Comparison of ENCODE assay signal across 17 cellular contexts in the genomic region with DNA sequence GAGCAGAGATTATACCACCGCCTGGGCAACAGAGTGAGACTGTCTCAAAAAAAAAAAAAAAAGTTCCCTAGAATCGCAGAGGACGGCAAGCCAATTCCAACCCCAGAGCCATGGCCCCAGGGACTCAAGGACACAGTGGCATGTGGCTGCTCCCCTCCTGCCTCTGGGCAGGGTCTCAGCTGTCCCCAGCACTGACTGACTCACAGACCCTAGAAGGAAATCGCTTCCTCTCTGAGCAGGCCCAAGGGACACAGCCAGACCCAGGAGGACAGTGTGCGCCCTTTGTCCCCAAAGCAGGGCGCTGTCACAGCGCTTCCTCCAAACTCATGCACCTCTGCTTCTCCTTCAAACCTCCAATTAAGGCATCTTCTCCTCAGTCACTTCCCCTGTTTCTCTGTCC. TPM values are rescaled to one million over a fixed set of nuclear protein-coding genes. Genes with fewer than 3 reads are reported as not detected.
A peak's percentile ranks its signal among the peaks of the same experiment; 100 is the strongest.
DNase-seq lines count a peak whose midpoint lies in the region; ATAC-seq and TF ChIP-seq lines count a peak whose summit lies in the region.
"Had no signal": no experiment of that assay in that cellular context is flagged by ENCODE, and none has a peak within 500 bp of the region (broad histone marks: within the 10 kb centered on the region; RNA-seq: fewer than 3 reads in every experiment).

No MANE protein-coding gene starts in this region.

- H3K27ac ChIP-seq in heart right ventricle (peak overlapping the region; percentile 89 to 100 (median 96)), epithelial cell of prostate (peak overlapping the region; percentile 89), upper lobe of left lung (peak overlapping the region in 3 of 4 donors; percentile 85 to 87 (median 87))
- H3K27ac ChIP-seq: SK-N-MC, WERI-Rb-1 had no signal

- H3K36me3 ChIP-seq in heart right ventricle (peaks cover 0 to 26% (median 0%) of the 10 kb centered on the region in 9 donors), upper lobe of left lung (peaks cover 0 to 13% (median 0%) of the 10 kb centered on the region in 4 donors)

- H3K4me3 ChIP-seq in heart right ventricle (peak overlapping the region; percentile 10 to 85 (median 70)), upper lobe of left lung (no peak overlapping the region)
- H3K4me3 ChIP-seq: SK-N-MC, testis had no signal

- H3K27ac Mint-ChIP-seq in neural crest cell (ENCODE audit: unreplicated experiment), result no peak overlapping the region
- H3K27ac Mint-ChIP-seq: activated CD8-positive, alpha-beta memory T cell treated with anti-CD3 and anti-CD28 coated beads, Interleukin-2, amount 10 ng/mL, durations not matched to agents 7 days and 5 days; dendritic cell treated with granulocyte-macrophage colony-stimulating factor and Interleukin-4, amounts not matched to agents 40 ng/mL and 50 ng/mL, for 4 days; immature natural killer cell; naive thymus-derived CD8-positive, alpha-beta T cell had no signal

- TF ChIP-seq CTCF in heart right ventricle (IDR thresholded peaks at IDR 0.05) (no peak), neural crest cell (conservative IDR thresholded peaks at IDR 0.05) (no peak), upper lobe of left lung (IDR thresholded peaks at IDR 0.05) (no peak)

- DNase-seq in heart right ventricle, result peak; percentile 33 to 48
- no peak for DNase-seq in Right ventricle myocardium inferior (ENCODE audit: missing footprints)
- DNase-seq in epithelial cell of prostate (ENCODE audit: low read depth, low spot score), result no peak
- no peak for DNase-seq in neural crest cell (ENCODE audit: low read depth, low spot score)
- no peak for DNase-seq in upper lobe of left lung
- no peak for DNase-seq in NCI-H1417 treated with DMSO at 0.1 percent for 48 hours (lab: John Stamatoyannopoulos, UW)
- no peak for DNase-seq in HuH-7 (ENCODE audit: low spot score)
- no peak for DNase-seq in SK-N-DZ (ENCODE audit: low spot score)
- DNase-seq: activated CD8-positive, alpha-beta memory T cell treated with anti-CD3 and anti-CD28 coated beads, Interleukin-2, amount 10 ng/mL, durations not matched to agents 7 days and 5 days; activated naive CD4-positive, alpha-beta T cell treated with anti-CD3 and anti-CD28 coated beads, Interleukin-2, amount 50 U/mL, for 16 hours; HFFc6; immature natural killer cell; naive thymus-derived CD8-positive, alpha-beta T cell; testis; WERI-Rb-1 had no signal

- H3K9me3 Mint-ChIP-seq in neural crest cell, result no peaks in the 10 kb centered on the region
- H3K9me3 Mint-ChIP-seq: dendritic cell treated with granulocyte-macrophage colony-stimulating factor and Interleukin-4, amounts not matched to agents 40 ng/mL and 50 ng/mL, for 4 days; HFFc6; immature natural killer cell; naive thymus-derived CD8-positive, alpha-beta T cell had no signal

- WGBS in heart right ventricle, 2 donors, result 60 to 61% methylated on average over 7 of the region's 7 CpGs
- 77 to 89% methylated on average over 7 of the region's 7 CpGs for WGBS in upper lobe of left lung, 2 donors

- TF ChIP-seq EP300 in upper lobe of left lung (IDR thresholded peaks at IDR 0.05), result no peak

- H3K36me3 Mint-ChIP-seq in neural crest cell (ENCODE audit: low read depth), result no peaks in the 10 kb centered on the region
- H3K36me3 Mint-ChIP-seq: activated CD8-positive, alpha-beta memory T cell treated with anti-CD3 and anti-CD28 coated beads, Interleukin-2, amount 10 ng/mL, durations not matched to agents 7 days and 5 days; immature natural killer cell; naive thymus-derived CD8-positive, alpha-beta T cell had no signal

- peaks cover 0 to 47% (median 0%) of the 10 kb centered on the region in 7 donors for H3K27me3 ChIP-seq in heart right ventricle
- H3K27me3 ChIP-seq in upper lobe of left lung, result peaks cover 0 to 18% (median 2%) of the 10 kb centered on the region in 4 donors
- H3K27me3 ChIP-seq: testis had no signal

- ATAC-seq in heart right ventricle (peak in 5 of 8 donors; percentile 4 to 29 (median 13)), Right ventricle myocardium inferior (no peak), upper lobe of left lung (ENCODE audit: low FRiP score in 2 of 2) (no peak)
- ATAC-seq: activated CD8-positive, alpha-beta memory T cell treated with anti-CD3 and anti-CD28 coated beads, Interleukin-2, amount 10 ng/mL, durations not matched to agents 7 days and 5 days; naive thymus-derived CD8-positive, alpha-beta T cell had no signal

- intact Hi-C loops in heart right ventricle (cut with DNase I), result loop anchor here in 4 of 10 donors (5.0 to 10.0 kb wide), 3 partner anchors 51 to 171 kb away; partner anchors contain the start of gene MYBPC3 (in 3 of the 4)
- intact Hi-C loops in Right ventricle myocardium inferior (cut with DNase I), result no loop called here

- peaks cover 53% of the 10 kb centered on the region for H3K27me3 Mint-ChIP-seq in neural crest cell (ENCODE audit: low read depth)

- H3K4me1 Mint-ChIP-seq in neural crest cell, result peaks cover 22% of the 10 kb centered on the region

- H3K4me3 Mint-ChIP-seq in neural crest cell, result peak overlapping the region; percentile 85
- H3K4me3 Mint-ChIP-seq: activated CD8-positive, alpha-beta memory T cell treated with anti-CD3 and anti-CD28 coated beads, Interleukin-2, amount 10 ng/mL, durations not matched to agents 7 days and 5 days; dendritic cell treated with granulocyte-macrophage colony-stimulating factor and Interleukin-4, amounts not matched to agents 40 ng/mL and 50 ng/mL, for 4 days had no signal

- H3K9me3 ChIP-seq in heart right ventricle, result no peaks in the 10 kb centered on the region
- H3K9me3 ChIP-seq in upper lobe of left lung, result no peaks in the 10 kb centered on the region
- H3K9me3 ChIP-seq: testis had no signal

- TF ChIP-seq POLR2A in upper lobe of left lung (IDR thresholded peaks at IDR 0.05), result no peak

- peaks cover 10 to 89% (median 62%) of the 10 kb centered on the region in 9 donors for H3K4me1 ChIP-seq in heart right ventricle
- H3K4me1 ChIP-seq in upper lobe of left lung, result peaks cover 18 to 45% (median 37%) of the 10 kb centered on the region in 4 donors

RNA-seq across cellular contexts. Expression of gene PACSIN3, which starts 2.3 kb away (rescaled TPM):
- total RNA-seq in heart right ventricle (100 to 1,000 TPM; 146 to 335 (median 257) TPM), Right ventricle myocardium inferior (177 TPM), neural crest cell (56.4 and 57.0 TPM in 2 replicates), upper lobe of left lung (10 to 100 TPM; 26.8 to 97.4 (median 52.8) TPM)
- 100 to 1,000 TPM; 163 to 209 TPM for polyA plus RNA-seq in heart right ventricle
- 35.3 and 47.8 TPM in 2 replicates for polyA plus RNA-seq in SK-N-DZ (2014; cell fraction: cytosol; rRNA removed)
- polyA plus RNA-seq in SK-N-DZ (2014; cell fraction: nucleus; rRNA removed), result 35.5 and 37.7 TPM in 2 replicates

RNA-seq across cellular contexts. Expression of gene ARFGAP2, which starts 7.3 kb away (rescaled TPM):
- 10 to 100 TPM; 55.7 to 69.7 (median 62.9) TPM for total RNA-seq in heart right ventricle
- 10 to 100 TPM; 47.8 to 70.2 TPM for polyA plus RNA-seq in heart right ventricle
- total RNA-seq in Right ventricle myocardium inferior, result 45.8 TPM
- 108 and 110 TPM in 2 replicates for total RNA-seq in neural crest cell
- 100 to 1,000 TPM in 4 of 6 donors, 10 to 100 TPM in 2; 93.6 to 257 (median 110) TPM for total RNA-seq in upper lobe of left lung
- 113 and 120 TPM in 2 replicates for polyA plus RNA-seq in SK-N-DZ (2014; cell fraction: cytosol; rRNA removed)
- 108 and 147 TPM in 2 replicates for polyA plus RNA-seq in SK-N-DZ (2014; cell fraction: nucleus; rRNA removed)

RNA-seq across cellular contexts. Expression of gene DDB2, which starts 30.8 kb away (rescaled TPM):
- total RNA-seq in heart right ventricle (10 to 100 TPM in 4 of 10 donors, 1 to 10 TPM in 6; 6.4 to 22.5 (median 8.3) TPM), Right ventricle myocardium inferior (10.3 TPM), neural crest cell (32.2 and 33.9 TPM in 2 replicates), upper lobe of left lung (100 to 1,000 TPM in 1 of 6 donors, 10 to 100 TPM in 5; 18.2 to 107 (median 47.1) TPM)
- polyA plus RNA-seq in heart right ventricle, result 10 to 100 TPM in 1 of 2 donors, 1 to 10 TPM in 1; 8.1 to 30.6 TPM
- 25.6 and 28.8 TPM in 2 replicates for polyA plus RNA-seq in SK-N-DZ (2014; cell fraction: cytosol; rRNA removed)
- 34.3 and 36.5 TPM in 2 replicates for polyA plus RNA-seq in SK-N-DZ (2014; cell fraction: nucleus; rRNA removed)

Comparison
In these comparisons a context has a peak if more than half of its experiments do, and no peak if none do; other contexts are left out.
1. ATAC-seq: peak in heart right ventricle (5 of 8); none in Right ventricle myocardium inferior (single experiment) and upper lobe of left lung (0 of 2).
2. DNase-seq: peak in heart right ventricle (2 of 2); none in Right ventricle myocardium inferior (single experiment), epithelial cell of prostate (single experiment), neural crest cell (single experiment), upper lobe of left lung (0 of 2), NCI-H1417 treated with DMSO at 0.1 percent for 48 hours (single experiment), HuH-7 (single experiment) and SK-N-DZ (single experiment).
3. H3K4me3 ChIP-seq: peak in heart right ventricle (10 of 10); none in upper lobe of left lung (0 of 4).
4. Peak in every context shown above with its lines, with median percentiles within 50 percentile points of each other: H3K27ac ChIP-seq.